24 cellular contexts compared by ENCODE assay signal in the genomic region with DNA sequence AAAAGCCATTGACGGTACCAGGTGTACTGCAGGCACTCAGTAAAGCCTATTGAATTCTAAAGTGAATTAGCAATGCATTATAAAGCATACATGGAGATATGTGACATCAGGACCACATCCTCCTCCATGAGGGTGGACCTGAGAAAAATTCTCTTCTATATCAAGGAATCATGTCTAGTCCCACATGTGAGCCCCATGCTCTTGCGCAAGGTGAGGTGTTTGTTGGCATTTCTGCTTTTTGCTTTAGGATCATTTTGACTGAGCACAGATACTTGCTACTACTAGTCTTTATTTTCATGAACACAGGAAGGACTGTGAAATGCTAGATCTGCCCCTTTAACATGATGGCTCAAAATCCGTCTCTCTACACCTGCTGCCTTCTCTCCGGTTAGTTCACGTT.
DNase-seq lines count a peak whose midpoint lies in the region; ATAC-seq, FAIRE-seq and TF ChIP-seq lines count a peak whose summit lies in the region.
"Had no signal": no experiment of that assay in that cellular context is flagged by ENCODE, and none has a peak within 500 bp of the region (broad histone marks: within the 10 kb centered on the region; RNA-seq: fewer than 3 reads in every experiment).

No MANE protein-coding gene starts in this region.

- no peaks in the 10 kb centered on the region for H3K9me3 ChIP-seq in mammary epithelial cell (replicated peaks; ENCODE audit: insufficient read depth, low read length)
- H3K9me3 ChIP-seq in breast epithelium, result no peaks in the 10 kb centered on the region
- no peaks in the 10 kb centered on the region for H3K9me3 ChIP-seq in IMR-90 (ENCODE audit: control insufficient read depth, insufficient read depth, low read length)
- H3K9me3 ChIP-seq in K562 (replicated peaks; ENCODE audit: control insufficient read depth, insufficient read depth, low read depth, low read length), result no peaks in the 10 kb centered on the region
- H3K9me3 ChIP-seq: A549; BLaER1 treated with 17β-estradiol and CSF1 and Interleukin-3, amounts not matched to agents 10 nM and 100 nM; Caco-2 had no signal

- H3K4me3 ChIP-seq in mammary epithelial cell (replicated peaks in 1 of 3; ENCODE audit: insufficient read depth in 1 of 3, low read depth in 2 of 3, low read length in 3 of 3) (no peak overlapping the region), breast epithelium (no peak overlapping the region), IMR-90 (ENCODE audit: insufficient read depth, low read depth, low read length) (no peak overlapping the region), NB4 (ENCODE audit: low read depth, low read length) (no peak overlapping the region), K562 (no peak overlapping the region)
- H3K4me3 ChIP-seq: A549; BLaER1 treated with 17β-estradiol and CSF1 and Interleukin-3, amounts not matched to agents 10 nM and 100 nM; GM12878 had no signal

- no peak overlapping the region for H3K4me2 ChIP-seq in mammary epithelial cell (ENCODE audit: insufficient read depth, low read depth, low read length)
- H3K4me2 ChIP-seq in IMR-90 (ENCODE audit: low read depth, low read length), result no peak overlapping the region
- H3K4me2 ChIP-seq in K562 (ENCODE audit: insufficient read depth, low read length), result no peak overlapping the region
- H3K4me2 ChIP-seq: A549; BLaER1 treated with 17β-estradiol and CSF1 and Interleukin-3, amounts not matched to agents 10 nM and 100 nM had no signal

- POLR2A ChIA-PET in IMR-90 (lab: Charles Lee; ENCODE audit: unreplicated experiment), result no interaction called here
- POLR2A ChIA-PET in K562 (lab: Yijun Ruan, JAX), result no interaction called here

- no peak overlapping the region for H2AFZ ChIP-seq in mammary epithelial cell (ENCODE audit: low read depth, low read length)
- no peak overlapping the region for H2AFZ ChIP-seq in IMR-90 (replicated peaks; ENCODE audit: low read length, poor library complexity)
- no peak overlapping the region for H2AFZ ChIP-seq in K562 (ENCODE audit: low read depth, low read length)

- 95% methylated on average over 5 of the region's 5 CpGs for WGBS in mammary epithelial cell (ENCODE audit: low coverage, missing lambda C conversion rate)
- no CpG with 5 or more reads among the region's 5 CpGs for WGBS in IMR-90 (ENCODE audit: extremely low coverage in 2 of 2, insufficient read length in 1 of 2), 2 experiments
- WGBS in K562 (ENCODE audit: insufficient coverage, low coverage, missing lambda C conversion rate), result 29% methylated on average over 5 of the region's 5 CpGs

- intact Hi-C loops in mammary epithelial cell (cut with micrococcal nuclease), result no loop called here
- intact Hi-C loops in breast epithelium (cut with DNase I; ENCODE audit: low total_unique reads), result loop anchor here (2.0 kb wide), 1 partner anchor 27 kb away; no protein-coding TSS in a partner anchor
- intact Hi-C loops in IMR-90 (cut with micrococcal nuclease), result no loop called here
- intact Hi-C loops in K562 (cut with micrococcal nuclease), result no loop called here

- no peak overlapping the region for H2BK20ac ChIP-seq in IMR-90 (ENCODE audit: low read depth, low read length)

- no peak for ATAC-seq in IMR-90 (ENCODE audit: low read depth)
- no peak for ATAC-seq in K562
- ATAC-seq: A549; CD8-positive, alpha-beta T cell; GM12878 had no signal

- no peak for TF ChIP-seq RAD21 in IMR-90 (IDR thresholded peaks at IDR 0.05; ENCODE audit: low read length)
- no peak for TF ChIP-seq RAD21 in K562 (CRISPR knock-in tag; conservative IDR thresholded peaks at IDR 0.05 in 1 of 2, IDR thresholded peaks at IDR 0.05 in 1 of 2)

- no peaks in the 10 kb centered on the region for H3K36me3 ChIP-seq in mammary epithelial cell (ENCODE audit: insufficient read depth, low read length)
- no peaks in the 10 kb centered on the region for H3K36me3 ChIP-seq in breast epithelium
- H3K36me3 ChIP-seq in IMR-90 (ENCODE audit: control insufficient read depth, insufficient read depth, low read length), result no peaks in the 10 kb centered on the region
- H3K36me3 ChIP-seq in K562 (ENCODE audit: control insufficient read depth, insufficient read depth, low read length), result no peaks in the 10 kb centered on the region
- H3K36me3 ChIP-seq: BLaER1 treated with 17β-estradiol and CSF1 and Interleukin-3, amounts not matched to agents 10 nM and 100 nM had no signal

- no peak overlapping the region for H2BK5ac ChIP-seq in IMR-90 (ENCODE audit: low read depth, low read length, poor library complexity, severe bottlenecking)

- no peak for TF ChIP-seq EP300 in K562 (IDR thresholded peaks at IDR 0.05; ENCODE audit: low read length)

- H3K79me1 ChIP-seq in IMR-90 (ENCODE audit: low read depth in 1 of 2, low read length in 2 of 2), result no peaks in the 10 kb centered on the region

- no peaks in the 10 kb centered on the region for H3K27me3 ChIP-seq in mammary epithelial cell (ENCODE audit: insufficient read depth, low read length)
- H3K27me3 ChIP-seq in breast epithelium, result no peaks in the 10 kb centered on the region
- no peaks in the 10 kb centered on the region for H3K27me3 ChIP-seq in IMR-90 (ENCODE audit: control insufficient read depth, insufficient read depth, low read length)
- no peaks in the 10 kb centered on the region for H3K27me3 ChIP-seq in K562 (ENCODE audit: control insufficient read depth in 2 of 2, insufficient read depth in 2 of 2, low read length in 2 of 2)
- H3K27me3 ChIP-seq: BLaER1 treated with 17β-estradiol and CSF1 and Interleukin-3, amounts not matched to agents 10 nM and 100 nM had no signal

- no peak overlapping the region for H4K8ac ChIP-seq in IMR-90 (ENCODE audit: low read depth in 2 of 2, low read length in 2 of 2)

- H2AK5ac ChIP-seq in IMR-90 (ENCODE audit: low read depth, low read length), result no peak overlapping the region

- H4K20me1 ChIP-seq in mammary epithelial cell (ENCODE audit: insufficient read depth, low read length) (no peaks in the 10 kb centered on the region), IMR-90 (ENCODE audit: insufficient read depth, low read length) (no peaks in the 10 kb centered on the region), K562 (replicated peaks; ENCODE audit: control insufficient read depth, insufficient read depth, low read length) (no peaks in the 10 kb centered on the region)
- H4K20me1 ChIP-seq: BLaER1 treated with 17β-estradiol and CSF1 and Interleukin-3, amounts not matched to agents 10 nM and 100 nM had no signal

- no peak overlapping the region for H2BK120ac ChIP-seq in IMR-90 (ENCODE audit: low read depth, low read length)

- no peak overlapping the region for H3K23ac ChIP-seq in IMR-90 (ENCODE audit: low read depth, low read length)

- H3K4me1 ChIP-seq in mammary epithelial cell (ENCODE audit: insufficient read depth, low read length) (no peaks in the 10 kb centered on the region), breast epithelium (no peaks in the 10 kb centered on the region), IMR-90 (ENCODE audit: control insufficient read depth, insufficient read depth, low read length) (no peaks in the 10 kb centered on the region), K562 (replicated peaks in 1 of 2; ENCODE audit: control insufficient read depth in 2 of 2, insufficient read depth in 2 of 2, low read length in 2 of 2) (no peaks in the 10 kb centered on the region)
- H3K4me1 ChIP-seq: BLaER1 treated with 17β-estradiol and CSF1 and Interleukin-3, amounts not matched to agents 10 nM and 100 nM; Caco-2 had no signal

- no peak overlapping the region for H3K4ac ChIP-seq in IMR-90 (ENCODE audit: low read depth, low read length)

- no peak overlapping the region for H4K5ac ChIP-seq in IMR-90 (ENCODE audit: low read depth, low read length)

- H2AK9ac ChIP-seq in IMR-90 (replicated peaks; ENCODE audit: low read depth, low read length, poor library complexity), result no peak overlapping the region

- no peak overlapping the region for H3K18ac ChIP-seq in IMR-90 (ENCODE audit: low read depth, low read length)

- no peak overlapping the region for H3K14ac ChIP-seq in IMR-90 (replicated peaks; ENCODE audit: low read depth, low read length)

- no peak for FAIRE-seq in K562 (lab: Jason Lieb, UNC)
- FAIRE-seq: A549, GM12878, GM12892, GM18507 had no signal

- H2BK15ac ChIP-seq in IMR-90 (ENCODE audit: low read depth, low read length), result no peak overlapping the region

- H3K9me1 ChIP-seq in IMR-90 (ENCODE audit: insufficient read depth, low read length), result no peaks in the 10 kb centered on the region
- no peaks in the 10 kb centered on the region for H3K9me1 ChIP-seq in K562 (ENCODE audit: control insufficient read depth, insufficient read depth, low read length)

- no peaks in the 10 kb centered on the region for H3K79me2 ChIP-seq in mammary epithelial cell (ENCODE audit: insufficient read depth, low read length)
- no peaks in the 10 kb centered on the region for H3K79me2 ChIP-seq in K562 (ENCODE audit: control insufficient read depth, insufficient read depth, low read length)

- no peak overlapping the region for H3K27ac ChIP-seq in mammary epithelial cell (ENCODE audit: insufficient read depth, low read depth, low read length)
- H3K27ac ChIP-seq in breast epithelium, result no peak overlapping the region
- H3K27ac ChIP-seq in IMR-90 (ENCODE audit: insufficient read depth, low read length), result no peak overlapping the region
- no peak overlapping the region for H3K27ac ChIP-seq in K562 (ENCODE audit: extremely low read depth, low read depth, low read length)
- H3K27ac ChIP-seq: 22Rv1; A549; BLaER1 treated with 17β-estradiol and CSF1 and Interleukin-3, amounts not matched to agents 10 nM and 100 nM had no signal

- no peak for TF ChIP-seq POLR2A in breast epithelium (IDR thresholded peaks at IDR 0.05)
- TF ChIP-seq POLR2A in IMR-90 (IDR thresholded peaks at IDR 0.05; ENCODE audit: low read depth, low read length), result no peak
- no peak for TF ChIP-seq POLR2A in NB4 (IDR thresholded peaks at IDR 0.05; ENCODE audit: extremely low read depth, insufficient read length)
- TF ChIP-seq POLR2A in K562 (conservative IDR thresholded peaks at IDR 0.05), result no peak

- DNase-seq in mammary epithelial cell, result no peak
- no peak for DNase-seq in breast epithelium (ENCODE audit: low spot score in 2 of 2)
- no peak for DNase-seq in IMR-90
- peak; percentile 1 for DNase-seq in NB4 (ENCODE audit: low read depth)
- DNase-seq in K562 (ENCODE audit: extremely low read depth in 1 of 4, low spot score in 3 of 4), result no peak
- DNase-seq in DMS 273 treated with DMSO at 0.1 percent for 48 hours (lab: John Stamatoyannopoulos, UW), result no peak
- DNase-seq in superior temporal gyrus (ENCODE audit: extremely low spot score), result no peak
- DNase-seq: AML-193; Caco-2; Calu3; CD4-positive, alpha-beta T cell; CD8-positive, alpha-beta T cell; DMS153; DMS53; DMS79; DND-41; EL; GDM1 had no signal

- no TSS peak for BruUV-seq in mammary epithelial cell (replicated peaks; lab: Mats Ljungman, UMichigan)
- no TSS peak for BruUV-seq in IMR-90 (replicated peaks; lab: Mats Ljungman, UMichigan)
- BruUV-seq in K562 (replicated peaks; lab: Mats Ljungman, UMichigan), result no TSS peak

- H3K9ac ChIP-seq in mammary epithelial cell (ENCODE audit: insufficient read depth, low read length) (peak overlapping the region; percentile 5), IMR-90 (ENCODE audit: low read depth, low read length) (no peak overlapping the region), K562 (ENCODE audit: insufficient read depth in 1 of 2, low read depth in 2 of 2, low read length in 2 of 2) (no peak overlapping the region)
- H3K9ac ChIP-seq: BLaER1 treated with 17β-estradiol and CSF1 and Interleukin-3, amounts not matched to agents 10 nM and 100 nM had no signal

- in situ Hi-C loops in mammary epithelial cell (cut with MboI; ENCODE audit: low sequenced_read_pairs in 2 of 2), result no loop called here
- in situ Hi-C loops in IMR-90 (cut with MboI; ENCODE audit: low sequenced_read_pairs), result no loop called here
- in situ Hi-C loops in K562 (cut with MboI), result no loop called here

- no peak for TF ChIP-seq CTCF in mammary epithelial cell (conservative IDR thresholded peaks at IDR 0.05 in 1 of 2, IDR thresholded peaks at IDR 0.05 in 1 of 2; ENCODE audit: extremely low read depth in 1 of 2, insufficient read depth in 1 of 2, low read depth in 1 of 2, low read length in 2 of 2)
- TF ChIP-seq CTCF in breast epithelium (IDR thresholded peaks at IDR 0.05), result no peak
- no peak for TF ChIP-seq CTCF in IMR-90 (conservative IDR thresholded peaks at IDR 0.05; ENCODE audit: low read depth, low read length)
- no peak for TF ChIP-seq CTCF in NB4 (IDR thresholded peaks at IDR 0.05; ENCODE audit: low read depth, low read length)
- TF ChIP-seq CTCF in K562 (IDR thresholded peaks at IDR 0.05 in 2 of 3, conservative IDR thresholded peaks at IDR 0.05 in 1 of 3; ENCODE audit: insufficient read depth in 2 of 3, low read depth in 1 of 3, low read length in 3 of 3), result no peak

- CTCF ChIA-PET in mammary epithelial cell (lab: Charles Lee; ENCODE audit: low non-redundant PET) (no interaction called here), IMR-90 (lab: Yijun Ruan, JAX) (no interaction called here), K562 (lab: Yijun Ruan, JAX; ENCODE audit: low intra/inter-chr PET ratio) (no interaction called here)

- H4K91ac ChIP-seq in IMR-90 (ENCODE audit: insufficient read depth, low read depth, low read length), result no peak overlapping the region

- dilution Hi-C loops in mammary epithelial cell (cut with HindIII; ENCODE audit: low sequenced_read_pairs), result no loop called here
- dilution Hi-C loops in IMR-90 (cut with HindIII; ENCODE audit: low sequenced_read_pairs, unreplicated experiment), result no loop called here

- no peak overlapping the region for H3K56ac ChIP-seq in IMR-90 (ENCODE audit: extremely low read depth, insufficient read depth, low read length)
